ENCODE assay signal across 8 cellular contexts in the genomic region with DNA sequence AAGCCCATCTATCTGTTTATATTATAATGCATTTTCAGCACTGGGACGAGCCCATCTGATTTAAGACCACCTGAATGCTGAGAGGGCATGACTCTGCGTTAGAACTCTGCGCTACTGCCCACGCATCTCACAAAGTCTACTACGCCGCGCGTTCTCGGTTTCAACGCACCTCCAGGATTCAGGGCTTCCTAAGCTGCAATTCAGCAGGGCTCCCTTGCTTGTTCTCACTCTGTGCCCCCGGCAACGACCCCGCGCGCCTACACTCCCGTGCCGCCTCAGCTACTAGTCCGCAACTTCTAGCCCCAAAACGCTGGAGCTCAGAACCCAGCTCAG. TPM values are rescaled to one million over a fixed set of nuclear protein-coding genes. Genes with fewer than 3 reads are reported as not detected.
DNase-seq lines count a peak whose midpoint lies in the region; ATAC-seq lines count a peak whose summit lies in the region.

No MANE protein-coding gene starts in this region.

- no peak for DNase-seq in activated naive CD8-positive, alpha-beta T cell treated with anti-CD3 and anti-CD28 coated beads, Interleukin-2, amount 10 ng/mL, durations not matched to agents 7 days and 5 days
- no peak for DNase-seq in left lobe of liver (ENCODE audit: low spot score)
- DNase-seq in central memory CD4-positive, alpha-beta T cell, result no peak
- no peak for DNase-seq in occipital lobe (lab: John Stamatoyannopoulos, UW)
- no peak for DNase-seq in NOMO-1 (lab: John Stamatoyannopoulos, UW; ENCODE audit: unreplicated experiment in 2 of 2)

- no peak overlapping the region for H3K27ac ChIP-seq in thymus (ENCODE audit: low read depth)

- H3K9me3 ChIP-seq in thymus (ENCODE audit: control insufficient read depth), result no peaks in the 10 kb centered on the region

- POLR2A ChIA-PET in activated naive CD8-positive, alpha-beta T cell treated with anti-CD3 and anti-CD28 coated beads, Interleukin-2, amount 10 ng/mL, durations not matched to agents 7 days and 5 days (lab: Charles Lee), result interaction anchor here (0.5 to 1.0 kb wide), 2 partner anchors 9 to 204 kb away, joined by 6 read pairs; a partner anchor contains a TSS

- peaks cover 12% of the 10 kb centered on the region for H3K4me1 Mint-ChIP-seq in activated naive CD8-positive, alpha-beta T cell treated with anti-CD3 and anti-CD28 coated beads, Interleukin-2, amount 10 ng/mL, durations not matched to agents 7 days and 5 days

- peaks cover 33% of the 10 kb centered on the region for H3K27me3 ChIP-seq in thymus (ENCODE audit: control insufficient read depth, insufficient read depth)

- no peak overlapping the region for H3K27ac Mint-ChIP-seq in activated naive CD8-positive, alpha-beta T cell treated with anti-CD3 and anti-CD28 coated beads, Interleukin-2, amount 10 ng/mL, durations not matched to agents 7 days and 5 days

- no peaks in the 10 kb centered on the region for H3K36me3 ChIP-seq in thymus (ENCODE audit: control insufficient read depth, insufficient read depth)

- H3K9me3 Mint-ChIP-seq in activated naive CD8-positive, alpha-beta T cell treated with anti-CD3 and anti-CD28 coated beads, Interleukin-2, amount 10 ng/mL, durations not matched to agents 7 days and 5 days, result no peaks in the 10 kb centered on the region

- peak overlapping the region; percentile 60 for H3K4me3 ChIP-seq in thymus (ENCODE audit: low read length)

- peaks cover 5% of the 10 kb centered on the region for H3K4me1 ChIP-seq in thymus (ENCODE audit: control insufficient read depth, insufficient read depth, low read length)

- peak; percentile 30 for ATAC-seq in GM18867 (IDR thresholded peaks at IDR 0.05; ENCODE audit: unreplicated experiment)
- ATAC-seq in HG03103 (IDR thresholded peaks at IDR 0.05; ENCODE audit: low read depth, unreplicated experiment), result peak; percentile 21
- no peak for ATAC-seq in activated naive CD8-positive, alpha-beta T cell treated with anti-CD3 and anti-CD28 coated beads, Interleukin-2, amount 10 ng/mL, durations not matched to agents 7 days and 5 days (ENCODE audit: low read depth)
- ATAC-seq in left lobe of liver, result peak; percentile 35

- peak overlapping the region; percentile 87 for H3K4me3 Mint-ChIP-seq in activated naive CD8-positive, alpha-beta T cell treated with anti-CD3 and anti-CD28 coated beads, Interleukin-2, amount 10 ng/mL, durations not matched to agents 7 days and 5 days

- H3K36me3 Mint-ChIP-seq in activated naive CD8-positive, alpha-beta T cell treated with anti-CD3 and anti-CD28 coated beads, Interleukin-2, amount 10 ng/mL, durations not matched to agents 7 days and 5 days, result no peaks in the 10 kb centered on the region

- WGBS in thymus, result 2% methylated on average over 19 of the region's 19 CpGs

- H3K27me3 Mint-ChIP-seq in activated naive CD8-positive, alpha-beta T cell treated with anti-CD3 and anti-CD28 coated beads, Interleukin-2, amount 10 ng/mL, durations not matched to agents 7 days and 5 days, result peaks cover 71% of the 10 kb centered on the region

RNA-seq across cellular contexts. Expression of a gene that starts 0.3 kb away (rescaled TPM):
- not detected for total RNA-seq in activated naive CD8-positive, alpha-beta T cell treated with anti-CD3 and anti-CD28 coated beads, Interleukin-2, amount 10 ng/mL, durations not matched to agents 7 days and 5 days
- total RNA-seq in left lobe of liver (26.3 TPM), occipital lobe (9.0 TPM)
- 3.5 TPM for polyA plus RNA-seq in thymus
